ENCODE assay signal across 18 cellular contexts in genomic region chr9:110443878-110444245, GRCh38.
DNase-seq lines count a peak whose midpoint lies in the region; ATAC-seq lines count a peak whose summit lies in the region.
"Had no signal": no experiment of that assay in that cellular context is flagged by ENCODE, and none has a peak within 500 bp of the region (broad histone marks: within the 10 kb centered on the region; RNA-seq: fewer than 3 reads in every experiment).

No MANE protein-coding gene starts in this region.

- intact Hi-C loops in left cardiac atrium (cut with DNase I), result no loop called here

- ATAC-seq in HG02798 (IDR thresholded peaks at IDR 0.05; ENCODE audit: poor library complexity, unreplicated experiment) (no peak), left cardiac atrium (no peak), GM18858 (IDR thresholded peaks at IDR 0.05; ENCODE audit: unreplicated experiment) (no peak)
- ATAC-seq: body of pancreas, esophagus mucosa, sciatic nerve had no signal

- DNase-seq in AG20443 (ENCODE audit: low spot score), result peak; percentile 34
- peak; percentile 24 for DNase-seq in M059J (ENCODE audit: low read depth)
- DNase-seq in fibroblast of gingiva (ENCODE audit: low read depth), result peak; percentile 96
- peak; percentile 1 for DNase-seq in renal cortical epithelial cell (ENCODE audit: low read depth)
- DNase-seq in left cardiac atrium, result no peak
- DNase-seq: activated CD4-positive, alpha-beta T cell treated with anti-CD3 and anti-CD28 coated beads, Interleukin-2, amount 10 ng/mL, durations not matched to agents 24 days and 14 days; activated naive CD4-positive, alpha-beta T cell treated with anti-CD3 and anti-CD28 coated beads, Interleukin-2, amount 10 ng/mL, durations not matched to agents 7 days and 5 days; body of pancreas; Kasumi-1; left ventricle myocardium inferior; NCI-H1417 treated with DMSO at 0.1 percent for 48 hours; occipital lobe; stimulated activated CD4-positive, alpha-beta T cell treated with anti-CD3 and anti-CD28 coated beads, Interleukin-2, amount 100 ng/mL, for 48 hours; substantia nigra had no signal
